ENCODE assay signal across 24 cellular contexts in genomic region chr4:98318521-98318920, GRCh38. TPM values are rescaled to one million over a fixed set of nuclear protein-coding genes. Genes with fewer than 3 reads are reported as not detected.
DNase-seq lines count a peak whose midpoint lies in the region; ATAC-seq, FAIRE-seq and TF ChIP-seq lines count a peak whose summit lies in the region.
"Had no signal": no experiment of that assay in that cellular context is flagged by ENCODE, and none has a peak within 500 bp of the region (broad histone marks: within the 10 kb centered on the region; RNA-seq: fewer than 3 reads in every experiment).

No MANE protein-coding gene starts in this region.

- no peaks in the 10 kb centered on the region for H3K27me3 Mint-ChIP-seq in activated T-cell treated with anti-CD3 and anti-CD28 coated beads, Interleukin-2, amount 50 U/mL, for 4 hours (ENCODE audit: low read depth)
- H3K27me3 Mint-ChIP-seq: B cell had no signal

- POLR2A ChIA-PET in endothelial cell of umbilical vein (lab: Charles Lee), result no interaction called here

- H3K27ac ChIP-seq in RWPE2 (ENCODE audit: poor library complexity, severe bottlenecking) (no peak overlapping the region), endothelial cell of umbilical vein (ENCODE audit: insufficient read depth, low read depth, low read length) (no peak overlapping the region), colonic mucosa (no peak overlapping the region)
- H3K27ac ChIP-seq: 22Rv1, C4-2B had no signal

- H3K36me3 Mint-ChIP-seq in activated T-cell treated with anti-CD3 and anti-CD28 coated beads, Interleukin-2, amount 50 U/mL, for 4 hours (ENCODE audit: insufficient read depth), result peaks cover 20% of the 10 kb centered on the region

- CTCF ChIA-PET in endothelial cell of umbilical vein (lab: Charles Lee), result no interaction called here

- no TSS peak for BruUV-seq in endothelial cell of umbilical vein (replicated peaks; lab: Mats Ljungman, UMichigan)

- H3K9ac ChIP-seq in endothelial cell of umbilical vein (replicated peaks; ENCODE audit: extremely low read depth, insufficient read depth, low read length) (no peak overlapping the region), colonic mucosa (ENCODE audit: low read depth in 2 of 2, low read length in 2 of 2) (no peak overlapping the region)

- no peaks in the 10 kb centered on the region for H3K9me3 Mint-ChIP-seq in activated T-cell treated with anti-CD3 and anti-CD28 coated beads, Interleukin-2, amount 50 U/mL, for 4 hours

- H3K9me3 ChIP-seq in RWPE2 (ENCODE audit: severe bottlenecking), result peaks cover 2% of the 10 kb centered on the region
- no peaks in the 10 kb centered on the region for H3K9me3 ChIP-seq in endothelial cell of umbilical vein (replicated peaks; ENCODE audit: control insufficient read depth, insufficient read depth, low read length)
- no peaks in the 10 kb centered on the region for H3K9me3 ChIP-seq in colonic mucosa
- H3K9me3 ChIP-seq: Caco-2 had no signal

- peak; percentile 6 for DNase-seq in DMS53 (lab: John Stamatoyannopoulos, UW)
- DNase-seq in DMS53 treated with DMSO at 0.1 percent for 48 hours (lab: John Stamatoyannopoulos, UW; ENCODE audit: unreplicated experiment), result no peak
- no peak for DNase-seq in RWPE2 (ENCODE audit: low spot score)
- no peak for DNase-seq in endothelial cell of umbilical vein (ENCODE audit: low read depth, low spot score)
- peak; percentile 50 for DNase-seq in iris pigment epithelial cell (ENCODE audit: low read depth)
- DNase-seq in stimulated activated naive CD8-positive, alpha-beta T cell treated with anti-CD3 and anti-CD28 coated beads, Interleukin-15, Interleukin-2, amounts not matched to agents 100 U/mL and 50 U/mL, for 24 hours, result no peak
- DNase-seq in activated T-cell treated with anti-CD3 and anti-CD28 coated beads, Interleukin-2, amount 50 U/mL, for 4 hours, result no peak
- no peak for DNase-seq in colonic mucosa
- DNase-seq: Caco-2; CD8-positive, alpha-beta T cell; DMS 273 treated with DMSO at 0.1 percent for 48 hours; DND-41; MM.1S; NCI-H2029; NCI-H446 treated with DMSO at 0.1 percent for 48 hours; NCI-H526 treated with DMSO at 0.1 percent for 48 hours; RPMI8226; SHP77 had no signal

- peaks cover 14% of the 10 kb centered on the region for H3K79me2 ChIP-seq in endothelial cell of umbilical vein (ENCODE audit: control insufficient read depth, insufficient read depth, low read length)

- H3K36me3 ChIP-seq in RWPE2 (ENCODE audit: low read depth) (peaks cover 5% of the 10 kb centered on the region; the same call in 1 of the 2 replicates), endothelial cell of umbilical vein (ENCODE audit: control insufficient read depth in 2 of 2, extremely low read depth in 1 of 2, insufficient read depth in 2 of 2, low read length in 2 of 2) (no peaks in the 10 kb centered on the region), colonic mucosa (no peaks in the 10 kb centered on the region)

- FAIRE-seq in endothelial cell of umbilical vein (lab: Jason Lieb, UNC), result no peak
- FAIRE-seq: GM18507, H54, K562 had no signal

- TF ChIP-seq POLR2A in endothelial cell of umbilical vein (IDR thresholded peaks at IDR 0.05; ENCODE audit: low read depth, low read length), result no peak

- H2AFZ ChIP-seq in endothelial cell of umbilical vein (ENCODE audit: low read depth, low read length), result no peak overlapping the region

- intact Hi-C loops in endothelial cell of umbilical vein (cut with micrococcal nuclease) (no loop called here), colonic mucosa (cut with DNase I) (no loop called here)

- H3K27me3 ChIP-seq in RWPE2 (ENCODE audit: insufficient read depth, poor library complexity, severe bottlenecking) (no peaks in the 10 kb centered on the region), endothelial cell of umbilical vein (ENCODE audit: control insufficient read depth in 2 of 2, insufficient read depth in 2 of 2, low read length in 2 of 2) (no peaks in the 10 kb centered on the region), colonic mucosa (no peaks in the 10 kb centered on the region)

- no peak for TF ChIP-seq CTCF in RWPE2 (IDR thresholded peaks at IDR 0.05; ENCODE audit: poor library complexity, severe bottlenecking)
- no peak for TF ChIP-seq CTCF in endothelial cell of umbilical vein (IDR thresholded peaks at IDR 0.05; ENCODE audit: extremely low read depth in 1 of 2, insufficient read depth in 1 of 2, low read depth in 1 of 2, low read length in 2 of 2)
- TF ChIP-seq CTCF in colonic mucosa (IDR thresholded peaks at IDR 0.05), result no peak

- no peaks in the 10 kb centered on the region for H4K20me1 ChIP-seq in endothelial cell of umbilical vein (replicated peaks; ENCODE audit: control insufficient read depth, extremely low read depth, insufficient read depth, low read length)

- no peaks in the 10 kb centered on the region for H3K4me1 ChIP-seq in RWPE2 (ENCODE audit: insufficient read depth, poor library complexity, severe bottlenecking)
- H3K4me1 ChIP-seq in endothelial cell of umbilical vein (ENCODE audit: control insufficient read depth, extremely low read depth, insufficient read depth, low read length), result peaks cover 14% of the 10 kb centered on the region
- no peaks in the 10 kb centered on the region for H3K4me1 ChIP-seq in colonic mucosa
- H3K4me1 ChIP-seq: Caco-2 had no signal

- H3K9me1 ChIP-seq in endothelial cell of umbilical vein (replicated peaks; ENCODE audit: control insufficient read depth, extremely low read depth, insufficient read depth, low read length), result no peaks in the 10 kb centered on the region

- H3K4me1 Mint-ChIP-seq in activated T-cell treated with anti-CD3 and anti-CD28 coated beads, Interleukin-2, amount 50 U/mL, for 4 hours (ENCODE audit: low read depth), result peaks cover 2% of the 10 kb centered on the region
- H3K4me1 Mint-ChIP-seq: B cell had no signal

- no peak overlapping the region for H3K4me2 ChIP-seq in endothelial cell of umbilical vein (ENCODE audit: insufficient read depth, low read length)

- ATAC-seq in RWPE2 (ENCODE audit: low read depth), result 0 out of 3 replicates have a peak, but pooled peaks have one; percentile 14
- ATAC-seq in stimulated activated naive CD8-positive, alpha-beta T cell treated with anti-CD3 and anti-CD28 coated beads, Interleukin-15, Interleukin-2, amounts not matched to agents 100 U/mL and 50 U/mL, for 24 hours, result no peak
- no peak for ATAC-seq in activated T-cell treated with anti-CD3 and anti-CD28 coated beads, Interleukin-2, amount 50 U/mL, for 4 hours
- ATAC-seq: CD8-positive, alpha-beta T cell; K562 had no signal

- H3K4me3 ChIP-seq in RWPE2 (ENCODE audit: severe bottlenecking) (no peak overlapping the region), endothelial cell of umbilical vein (replicated peaks in 1 of 3; ENCODE audit: insufficient read depth in 1 of 3, low read depth in 1 of 3, low read length in 3 of 3) (no peak overlapping the region), colonic mucosa (no peak overlapping the region)
- H3K4me3 ChIP-seq: K562 had no signal

- H3K4me3 Mint-ChIP-seq in activated T-cell treated with anti-CD3 and anti-CD28 coated beads, Interleukin-2, amount 50 U/mL, for 4 hours, result no peak overlapping the region
- H3K4me3 Mint-ChIP-seq: B cell; CD8-positive, alpha-beta T cell had no signal

- dilution Hi-C loops in endothelial cell of umbilical vein (cut with MboI; ENCODE audit: extremely low pct_ligation_motif_present, low sequenced_read_pairs), result no loop called here

TF ChIP-seq in endothelial cell of umbilical vein, 7 proteins besides CTCF, POLR2A, EP300 and RAD21:
- TF ChIP-seq MAX (IDR thresholded peaks at IDR 0.05; ENCODE audit: insufficient read depth, insufficient read length), result no peak
- no peak for TF ChIP-seq JUN (IDR thresholded peaks at IDR 0.05; ENCODE audit: borderline replicate concordance, insufficient read depth, insufficient read length, low read depth)
- no peak for TF ChIP-seq GATA2 (IDR thresholded peaks at IDR 0.05; ENCODE audit: insufficient read depth, insufficient read length, low read depth, low read length)
- TF ChIP-seq FOS (IDR thresholded peaks at IDR 0.05; ENCODE audit: borderline replicate concordance, insufficient read depth, low read length), result peak; percentile 20
- TF ChIP-seq POLR2AphosphoS5 (IDR thresholded peaks at IDR 0.05; ENCODE audit: insufficient read depth, low read depth, low read length), result no peak

RNA-seq across cellular contexts. Expression of gene RAP1GDS1, which starts 57.3 kb away (rescaled TPM):
- total RNA-seq in endothelial cell of umbilical vein (52.8 and 54.0 TPM in 2 replicates), colonic mucosa (10 to 100 TPM; 38.4 to 42.3 TPM)
- polyA plus RNA-seq in endothelial cell of umbilical vein, result 13.6 and 17.6 TPM in 2 replicates
- polyA plus RNA-seq in endothelial cell of umbilical vein (2011; cell fraction: cytosol; rRNA removed), result 20.1 and 22.1 TPM in 2 replicates
- 33.9 and 36.4 TPM in 2 replicates for polyA plus RNA-seq in endothelial cell of umbilical vein (2011; cell fraction: nucleus; rRNA removed)
- polyA plus RNA-seq in endothelial cell of umbilical vein (2012), result 37.2 and 51.5 TPM in 2 replicates
- polyA minus RNA-seq in endothelial cell of umbilical vein, result 55.8 and 56.1 TPM in 2 replicates
- polyA minus RNA-seq in endothelial cell of umbilical vein (2011; cell fraction: cytosol; rRNA and poly(A)+ RNA removed), result 26.5 TPM
- polyA minus RNA-seq in endothelial cell of umbilical vein (2011; cell fraction: nucleus; rRNA and poly(A)+ RNA removed), result 92.5 and 98.0 TPM in 2 replicates
- 10 to 100 TPM; 37.3 to 42.6 (median 38.3) TPM for total RNA-seq in activated T-cell treated with anti-CD3 and anti-CD28 coated beads, Interleukin-2, amount 50 U/mL, for 4 hours

Comparison
In these comparisons a context has a peak if more than half of its experiments do, and no peak if none do; other contexts are left out.
1. DNase-seq: peak in DMS53 (single experiment) and iris pigment epithelial cell (single experiment); none in DMS53 treated with DMSO at 0.1 percent for 48 hours (single experiment), RWPE2 (single experiment), endothelial cell of umbilical vein (single experiment), stimulated activated naive CD8-positive, alpha-beta T cell treated with anti-CD3 and anti-CD28 coated beads, Interleukin-15, Interleukin-2, amounts not matched to agents 100 U/mL and 50 U/mL, for 24 hours (single experiment), activated T-cell treated with anti-CD3 and anti-CD28 coated beads, Interleukin-2, amount 50 U/mL, for 4 hours (single experiment) and colonic mucosa (single experiment).